Comparison of ENCODE assay signal across 8 cellular contexts in the genomic region with DNA sequence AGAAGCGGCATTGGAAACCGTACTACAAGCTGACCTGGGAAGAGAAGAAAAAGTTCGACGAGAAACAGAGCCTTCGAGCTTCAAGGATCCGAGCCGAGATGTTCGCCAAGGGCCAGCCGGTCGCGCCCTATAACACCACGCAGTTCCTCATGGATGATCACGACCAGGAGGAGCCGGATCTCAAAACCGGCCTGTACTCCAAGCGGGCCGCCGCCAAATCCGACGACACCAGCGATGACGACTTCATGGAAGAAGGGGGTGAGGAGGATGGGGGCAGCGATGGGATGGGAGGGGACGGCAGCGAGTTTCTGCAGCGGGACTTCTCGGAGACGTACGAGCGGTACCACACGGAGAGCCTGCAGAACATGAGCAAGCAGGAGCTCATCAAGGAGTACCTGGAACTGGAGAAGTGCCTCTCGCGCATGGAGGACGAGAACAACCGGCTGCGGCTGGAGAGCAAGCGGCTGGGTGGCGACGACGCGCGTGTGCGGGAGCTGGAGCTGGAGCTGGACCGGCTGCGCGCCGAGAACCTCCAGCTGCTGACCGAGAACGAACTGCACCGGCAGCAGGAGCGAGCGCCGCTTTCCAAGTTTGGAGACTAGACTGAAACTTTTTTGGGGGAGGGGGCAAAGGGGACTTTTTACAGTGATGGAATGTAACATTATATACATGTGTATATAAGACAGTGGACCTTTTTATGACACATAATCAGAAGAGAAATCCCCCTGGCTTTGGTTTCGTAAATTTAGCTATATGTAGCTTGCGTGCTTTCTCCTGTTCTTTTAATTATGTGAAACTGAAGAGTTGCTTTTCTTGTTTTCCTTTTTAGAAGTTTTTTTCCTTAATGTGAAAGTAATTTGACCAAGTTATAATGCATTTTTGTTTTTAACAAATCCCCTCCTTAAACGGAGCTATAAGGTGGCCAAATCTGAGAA. TPM values are rescaled to one million over a fixed set of nuclear protein-coding genes. Genes with fewer than 3 reads are reported as not detected.
DNase-seq lines count a peak whose midpoint lies in the region; ATAC-seq and TF ChIP-seq lines count a peak whose summit lies in the region.

No MANE protein-coding gene starts in this region.

- peak overlapping the region; percentile 98 for H3K27ac Mint-ChIP-seq in activated T-helper 1 cell treated with anti-CD3 and anti-CD28 coated beads, Interleukin-12 subunit alpha, Interleukin-12 subunit beta, Interleukin-2, Interleukin-4 antibody, amounts not matched to agents 30 ng/mL and 10 ng/mL and 1 ng/mL, durations not matched to agents 14 hours and 24 hours and 36 hours
- peak overlapping the region; percentile 98 to 100 for H3K27ac Mint-ChIP-seq in natural killer cell

- no peaks in the 10 kb centered on the region for H3K9me3 Mint-ChIP-seq in activated T-helper 1 cell treated with anti-CD3 and anti-CD28 coated beads, Interleukin-12 subunit alpha, Interleukin-12 subunit beta, Interleukin-2, Interleukin-4 antibody, amounts not matched to agents 30 ng/mL and 10 ng/mL and 1 ng/mL, durations not matched to agents 14 hours and 24 hours and 36 hours
- H3K9me3 Mint-ChIP-seq in natural killer cell = no peaks in the 10 kb centered on the region

- intact Hi-C loops in activated T-helper 1 cell treated with anti-CD3 and anti-CD28 coated beads, Interleukin-12 subunit alpha, Interleukin-12 subunit beta, Interleukin-2, Interleukin-4 antibody, amounts not matched to agents 30 ng/mL and 10 ng/mL and 1 ng/mL, durations not matched to agents 14 hours and 24 hours and 36 hours (cut with micrococcal nuclease) = loop anchor here (1.0 to 2.0 kb wide), 2 partner anchors 23 to 49 kb away; no protein-coding TSS in a partner anchor
- intact Hi-C loops in natural killer cell (cut with micrococcal nuclease) = loop anchor here (2.0 to 10.0 kb wide), 3 partner anchors 15 to 1045 kb away; partner anchors contain the start of genes ACBD4, KANSL1 and MAP3K14

- H3K4me3 ChIP-seq in fibroblast of mammary gland (ENCODE audit: control insufficient read depth, low read depth, low read length) = peak overlapping the region; percentile 63

- H3K27me3 Mint-ChIP-seq in activated T-helper 1 cell treated with anti-CD3 and anti-CD28 coated beads, Interleukin-12 subunit alpha, Interleukin-12 subunit beta, Interleukin-2, Interleukin-4 antibody, amounts not matched to agents 30 ng/mL and 10 ng/mL and 1 ng/mL, durations not matched to agents 14 hours and 24 hours and 36 hours (ENCODE audit: insufficient read depth) = no peaks in the 10 kb centered on the region
- no peaks in the 10 kb centered on the region for H3K27me3 Mint-ChIP-seq in natural killer cell (ENCODE audit: low read depth in 2 of 2)

- TF ChIP-seq CTCF in fibroblast of mammary gland (conservative IDR thresholded peaks at IDR 0.05; ENCODE audit: control insufficient read depth, insufficient read depth, low read depth, low read length) = no peak
- TF ChIP-seq CTCF in natural killer cell (IDR thresholded peaks at IDR 0.05) = no peak

- H3K4me3 Mint-ChIP-seq in activated T-helper 1 cell treated with anti-CD3 and anti-CD28 coated beads, Interleukin-12 subunit alpha, Interleukin-12 subunit beta, Interleukin-2, Interleukin-4 antibody, amounts not matched to agents 30 ng/mL and 10 ng/mL and 1 ng/mL, durations not matched to agents 14 hours and 24 hours and 36 hours = peak overlapping the region; percentile 96
- H3K4me3 Mint-ChIP-seq in natural killer cell = peak overlapping the region; percentile 100

- DNase-seq in NCI-H82 (lab: John Stamatoyannopoulos, UW) (peak; percentile 71), NCI-H82 treated with DMSO at 0.1 percent for 48 hours (lab: John Stamatoyannopoulos, UW; ENCODE audit: unreplicated experiment) (no peak), NCI-H345 treated with DMSO at 0.1 percent for 48 hours (lab: John Stamatoyannopoulos, UW; ENCODE audit: unreplicated experiment) (peak; percentile 34), fibroblast of mammary gland (ENCODE audit: low read depth) (peak; percentile 67), natural killer cell (no peak), ureter (ENCODE audit: low spot score) (peak; percentile 84)
- DNase-seq in activated T-helper 1 cell treated with anti-CD3 and anti-CD28 coated beads, Interleukin-12 subunit alpha, Interleukin-12 subunit beta, Interleukin-2, Interleukin-4 antibody, amounts not matched to agents 30 ng/mL and 10 ng/mL and 1 ng/mL, durations not matched to agents 14 hours and 24 hours and 36 hours (ENCODE audit: low spot score) = peak; percentile 28

- H3K36me3 Mint-ChIP-seq in activated T-helper 1 cell treated with anti-CD3 and anti-CD28 coated beads, Interleukin-12 subunit alpha, Interleukin-12 subunit beta, Interleukin-2, Interleukin-4 antibody, amounts not matched to agents 30 ng/mL and 10 ng/mL and 1 ng/mL, durations not matched to agents 14 hours and 24 hours and 36 hours (ENCODE audit: low read depth) = peaks cover 17% of the 10 kb centered on the region
- peaks cover 6% of the 10 kb centered on the region for H3K36me3 Mint-ChIP-seq in natural killer cell

- peaks cover 26% of the 10 kb centered on the region for H3K4me1 Mint-ChIP-seq in activated T-helper 1 cell treated with anti-CD3 and anti-CD28 coated beads, Interleukin-12 subunit alpha, Interleukin-12 subunit beta, Interleukin-2, Interleukin-4 antibody, amounts not matched to agents 30 ng/mL and 10 ng/mL and 1 ng/mL, durations not matched to agents 14 hours and 24 hours and 36 hours (ENCODE audit: low read depth)
- H3K4me1 Mint-ChIP-seq in natural killer cell = peaks cover 51 to 55% of the 10 kb centered on the region in 2 donors

- no peak for ATAC-seq in natural killer cell
- no peak for ATAC-seq in HG03432 (IDR thresholded peaks at IDR 0.05; ENCODE audit: unreplicated experiment)

RNA-seq across cellular contexts. Expression of gene HEXIM1, which starts 1.7 kb away (rescaled TPM):
- total RNA-seq in activated T-helper 1 cell treated with anti-CD3 and anti-CD28 coated beads, Interleukin-12 subunit alpha, Interleukin-12 subunit beta, Interleukin-2, Interleukin-4 antibody, amounts not matched to agents 30 ng/mL and 10 ng/mL and 1 ng/mL, durations not matched to agents 14 hours and 24 hours and 36 hours = 65.9 and 67.9 TPM in 2 replicates
- total RNA-seq in natural killer cell (10 to 100 TPM; 64.9 to 80.7 (median 79.8) TPM), ureter (47.0 TPM)

RNA-seq across cellular contexts. Expression of gene HEXIM2, which starts 11.7 kb away (rescaled TPM):
- 6.7 and 7.1 TPM in 2 replicates for total RNA-seq in activated T-helper 1 cell treated with anti-CD3 and anti-CD28 coated beads, Interleukin-12 subunit alpha, Interleukin-12 subunit beta, Interleukin-2, Interleukin-4 antibody, amounts not matched to agents 30 ng/mL and 10 ng/mL and 1 ng/mL, durations not matched to agents 14 hours and 24 hours and 36 hours
- total RNA-seq in natural killer cell (1 to 10 TPM; 4.1 to 5.3 (median 4.5) TPM), ureter (8.0 TPM)

RNA-seq across cellular contexts. Expression of gene ACBD4, which starts 14.4 kb away (rescaled TPM):
- total RNA-seq in activated T-helper 1 cell treated with anti-CD3 and anti-CD28 coated beads, Interleukin-12 subunit alpha, Interleukin-12 subunit beta, Interleukin-2, Interleukin-4 antibody, amounts not matched to agents 30 ng/mL and 10 ng/mL and 1 ng/mL, durations not matched to agents 14 hours and 24 hours and 36 hours = 11.3 and 12.5 TPM in 2 replicates
- total RNA-seq in natural killer cell = 10 to 100 TPM; 12.0 to 15.9 (median 14.2) TPM
- 26.4 TPM for total RNA-seq in ureter

RNA-seq across cellular contexts. Expression of gene PLCD3, which starts 17.6 kb away (rescaled TPM):
- total RNA-seq in activated T-helper 1 cell treated with anti-CD3 and anti-CD28 coated beads, Interleukin-12 subunit alpha, Interleukin-12 subunit beta, Interleukin-2, Interleukin-4 antibody, amounts not matched to agents 30 ng/mL and 10 ng/mL and 1 ng/mL, durations not matched to agents 14 hours and 24 hours and 36 hours = 2.4 and 4.3 TPM in 2 replicates
- total RNA-seq in natural killer cell (1 to 10 TPM; 2.5 to 2.9 (median 2.5) TPM), ureter (153 TPM)

Comparison
In these comparisons a context has a peak if more than half of its experiments do, and no peak if none do; other contexts are left out.
1. DNase-seq: peak in NCI-H82 (single experiment), NCI-H345 treated with DMSO at 0.1 percent for 48 hours (single experiment), activated T-helper 1 cell treated with anti-CD3 and anti-CD28 coated beads, Interleukin-12 subunit alpha, Interleukin-12 subunit beta, Interleukin-2, Interleukin-4 antibody, amounts not matched to agents 30 ng/mL and 10 ng/mL and 1 ng/mL, durations not matched to agents 14 hours and 24 hours and 36 hours (single experiment), fibroblast of mammary gland (single experiment) and ureter (single experiment); none in NCI-H82 treated with DMSO at 0.1 percent for 48 hours (single experiment) and natural killer cell (single experiment).